Comparison of ENCODE assay signal across 2 cellular contexts in the genomic region with DNA sequence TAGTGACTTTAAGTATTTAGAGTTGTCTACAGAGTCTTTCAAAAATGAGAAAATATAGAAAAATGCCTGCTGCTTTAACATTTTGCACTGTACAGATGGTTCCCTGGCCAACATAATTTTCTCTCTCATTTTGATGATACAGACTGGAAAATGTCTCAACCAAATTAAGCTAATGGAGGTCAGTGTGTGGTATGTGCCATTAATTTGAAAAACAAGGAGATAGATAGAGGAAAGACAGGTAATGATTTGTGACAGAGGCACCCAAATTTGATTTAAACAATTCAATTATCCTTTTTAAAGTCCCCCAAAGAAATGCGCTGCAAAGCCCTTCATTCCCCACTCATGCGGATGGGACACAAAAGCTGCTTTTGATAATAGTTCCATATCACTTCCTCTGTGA.
TF ChIP-seq lines count a peak whose summit lies in the region.

No MANE protein-coding gene starts in this region.

TF ChIP-seq in SK-N-SH, 30 proteins besides CTCF, POLR2A, EP300 and RAD21:
- TF ChIP-seq, protein P1, sequence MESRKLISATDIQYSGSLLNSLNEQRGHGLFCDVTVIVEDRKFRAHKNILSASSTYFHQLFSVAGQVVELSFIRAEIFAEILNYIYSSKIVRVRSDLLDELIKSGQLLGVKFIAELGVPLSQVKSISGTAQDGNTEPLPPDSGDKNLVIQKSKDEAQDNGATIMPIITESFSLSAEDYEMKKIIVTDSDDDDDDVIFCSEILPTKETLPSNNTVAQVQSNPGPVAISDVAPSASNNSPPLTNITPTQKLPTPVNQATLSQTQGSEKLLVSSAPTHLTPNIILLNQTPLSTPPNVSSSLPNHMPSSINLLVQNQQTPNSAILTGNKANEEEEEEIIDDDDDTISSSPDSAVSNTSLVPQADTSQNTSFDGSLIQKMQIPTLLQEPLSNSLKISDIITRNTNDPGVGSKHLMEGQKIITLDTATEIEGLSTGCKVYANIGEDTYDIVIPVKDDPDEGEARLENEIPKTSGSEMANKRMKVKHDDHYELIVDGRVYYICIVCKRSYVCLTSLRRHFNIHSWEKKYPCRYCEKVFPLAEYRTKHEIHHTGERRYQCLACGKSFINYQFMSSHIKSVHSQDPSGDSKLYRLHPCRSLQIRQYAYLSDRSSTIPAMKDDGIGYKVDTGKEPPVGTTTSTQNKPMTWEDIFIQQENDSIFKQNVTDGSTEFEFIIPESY (IDR thresholded peaks at IDR 0.05; ENCODE audit: borderline replicate concordance, low read depth): no peak
- TF ChIP-seq, protein P2, sequence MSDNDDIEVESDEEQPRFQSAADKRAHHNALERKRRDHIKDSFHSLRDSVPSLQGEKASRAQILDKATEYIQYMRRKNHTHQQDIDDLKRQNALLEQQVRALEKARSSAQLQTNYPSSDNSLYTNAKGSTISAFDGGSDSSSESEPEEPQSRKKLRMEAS (IDR thresholded peaks at IDR 0.05; ENCODE audit: low read depth): no peak
- TF ChIP-seq GABPA (IDR thresholded peaks at IDR 0.05; ENCODE audit: low read depth) (no peak), CHD2 (IDR thresholded peaks at IDR 0.05; ENCODE audit: low read length, partially characterized antibody) (peak; percentile 37), GATA2 (CRISPR knock-in tag; IDR thresholded peaks at IDR 0.05) (peak; percentile 69), MXI1 (IDR thresholded peaks at IDR 0.05; ENCODE audit: low read depth, low read length) (no peak), FOXM1 (IDR thresholded peaks at IDR 0.05; ENCODE audit: low read depth) (no peak), FOSL2 (IDR thresholded peaks at IDR 0.05; ENCODE audit: borderline replicate concordance, low read depth) (no peak), TAF1 (IDR thresholded peaks at IDR 0.05; ENCODE audit: borderline replicate concordance, low read depth, low read length) (no peak), RCOR1 (IDR thresholded peaks at IDR 0.05; ENCODE audit: low read length) (peak; percentile 88), MEF2A (IDR thresholded peaks at IDR 0.05; ENCODE audit: borderline replicate concordance, low read depth) (no peak)

TF ChIP-seq in H1, 55 proteins besides CTCF, POLR2A, EP300 and RAD21 (continued from another document):
- TF ChIP-seq, protein P3, sequence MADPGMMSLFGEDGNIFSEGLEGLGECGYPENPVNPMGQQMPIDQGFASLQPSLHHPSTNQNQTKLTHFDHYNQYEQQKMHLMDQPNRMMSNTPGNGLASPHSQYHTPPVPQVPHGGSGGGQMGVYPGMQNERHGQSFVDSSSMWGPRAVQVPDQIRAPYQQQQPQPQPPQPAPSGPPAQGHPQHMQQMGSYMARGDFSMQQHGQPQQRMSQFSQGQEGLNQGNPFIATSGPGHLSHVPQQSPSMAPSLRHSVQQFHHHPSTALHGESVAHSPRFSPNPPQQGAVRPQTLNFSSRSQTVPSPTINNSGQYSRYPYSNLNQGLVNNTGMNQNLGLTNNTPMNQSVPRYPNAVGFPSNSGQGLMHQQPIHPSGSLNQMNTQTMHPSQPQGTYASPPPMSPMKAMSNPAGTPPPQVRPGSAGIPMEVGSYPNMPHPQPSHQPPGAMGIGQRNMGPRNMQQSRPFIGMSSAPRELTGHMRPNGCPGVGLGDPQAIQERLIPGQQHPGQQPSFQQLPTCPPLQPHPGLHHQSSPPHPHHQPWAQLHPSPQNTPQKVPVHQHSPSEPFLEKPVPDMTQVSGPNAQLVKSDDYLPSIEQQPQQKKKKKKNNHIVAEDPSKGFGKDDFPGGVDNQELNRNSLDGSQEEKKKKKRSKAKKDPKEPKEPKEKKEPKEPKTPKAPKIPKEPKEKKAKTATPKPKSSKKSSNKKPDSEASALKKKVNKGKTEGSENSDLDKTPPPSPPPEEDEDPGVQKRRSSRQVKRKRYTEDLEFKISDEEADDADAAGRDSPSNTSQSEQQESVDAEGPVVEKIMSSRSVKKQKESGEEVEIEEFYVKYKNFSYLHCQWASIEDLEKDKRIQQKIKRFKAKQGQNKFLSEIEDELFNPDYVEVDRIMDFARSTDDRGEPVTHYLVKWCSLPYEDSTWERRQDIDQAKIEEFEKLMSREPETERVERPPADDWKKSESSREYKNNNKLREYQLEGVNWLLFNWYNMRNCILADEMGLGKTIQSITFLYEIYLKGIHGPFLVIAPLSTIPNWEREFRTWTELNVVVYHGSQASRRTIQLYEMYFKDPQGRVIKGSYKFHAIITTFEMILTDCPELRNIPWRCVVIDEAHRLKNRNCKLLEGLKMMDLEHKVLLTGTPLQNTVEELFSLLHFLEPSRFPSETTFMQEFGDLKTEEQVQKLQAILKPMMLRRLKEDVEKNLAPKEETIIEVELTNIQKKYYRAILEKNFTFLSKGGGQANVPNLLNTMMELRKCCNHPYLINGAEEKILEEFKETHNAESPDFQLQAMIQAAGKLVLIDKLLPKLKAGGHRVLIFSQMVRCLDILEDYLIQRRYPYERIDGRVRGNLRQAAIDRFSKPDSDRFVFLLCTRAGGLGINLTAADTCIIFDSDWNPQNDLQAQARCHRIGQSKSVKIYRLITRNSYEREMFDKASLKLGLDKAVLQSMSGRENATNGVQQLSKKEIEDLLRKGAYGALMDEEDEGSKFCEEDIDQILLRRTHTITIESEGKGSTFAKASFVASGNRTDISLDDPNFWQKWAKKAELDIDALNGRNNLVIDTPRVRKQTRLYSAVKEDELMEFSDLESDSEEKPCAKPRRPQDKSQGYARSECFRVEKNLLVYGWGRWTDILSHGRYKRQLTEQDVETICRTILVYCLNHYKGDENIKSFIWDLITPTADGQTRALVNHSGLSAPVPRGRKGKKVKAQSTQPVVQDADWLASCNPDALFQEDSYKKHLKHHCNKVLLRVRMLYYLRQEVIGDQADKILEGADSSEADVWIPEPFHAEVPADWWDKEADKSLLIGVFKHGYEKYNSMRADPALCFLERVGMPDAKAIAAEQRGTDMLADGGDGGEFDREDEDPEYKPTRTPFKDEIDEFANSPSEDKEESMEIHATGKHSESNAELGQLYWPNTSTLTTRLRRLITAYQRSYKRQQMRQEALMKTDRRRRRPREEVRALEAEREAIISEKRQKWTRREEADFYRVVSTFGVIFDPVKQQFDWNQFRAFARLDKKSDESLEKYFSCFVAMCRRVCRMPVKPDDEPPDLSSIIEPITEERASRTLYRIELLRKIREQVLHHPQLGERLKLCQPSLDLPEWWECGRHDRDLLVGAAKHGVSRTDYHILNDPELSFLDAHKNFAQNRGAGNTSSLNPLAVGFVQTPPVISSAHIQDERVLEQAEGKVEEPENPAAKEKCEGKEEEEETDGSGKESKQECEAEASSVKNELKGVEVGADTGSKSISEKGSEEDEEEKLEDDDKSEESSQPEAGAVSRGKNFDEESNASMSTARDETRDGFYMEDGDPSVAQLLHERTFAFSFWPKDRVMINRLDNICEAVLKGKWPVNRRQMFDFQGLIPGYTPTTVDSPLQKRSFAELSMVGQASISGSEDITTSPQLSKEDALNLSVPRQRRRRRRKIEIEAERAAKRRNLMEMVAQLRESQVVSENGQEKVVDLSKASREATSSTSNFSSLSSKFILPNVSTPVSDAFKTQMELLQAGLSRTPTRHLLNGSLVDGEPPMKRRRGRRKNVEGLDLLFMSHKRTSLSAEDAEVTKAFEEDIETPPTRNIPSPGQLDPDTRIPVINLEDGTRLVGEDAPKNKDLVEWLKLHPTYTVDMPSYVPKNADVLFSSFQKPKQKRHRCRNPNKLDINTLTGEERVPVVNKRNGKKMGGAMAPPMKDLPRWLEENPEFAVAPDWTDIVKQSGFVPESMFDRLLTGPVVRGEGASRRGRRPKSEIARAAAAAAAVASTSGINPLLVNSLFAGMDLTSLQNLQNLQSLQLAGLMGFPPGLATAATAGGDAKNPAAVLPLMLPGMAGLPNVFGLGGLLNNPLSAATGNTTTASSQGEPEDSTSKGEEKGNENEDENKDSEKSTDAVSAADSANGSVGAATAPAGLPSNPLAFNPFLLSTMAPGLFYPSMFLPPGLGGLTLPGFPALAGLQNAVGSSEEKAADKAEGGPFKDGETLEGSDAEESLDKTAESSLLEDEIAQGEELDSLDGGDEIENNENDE (IDR thresholded peaks at IDR 0.05; ENCODE audit: insufficient replicate concordance, low read length): no peak
- TF ChIP-seq CHD2 (IDR thresholded peaks at IDR 0.05; ENCODE audit: low read length): no peak
- TF ChIP-seq GTF2F1 (IDR thresholded peaks at IDR 0.05; ENCODE audit: borderline replicate concordance, low read depth, low read length): no peak
- TF ChIP-seq, protein P4, sequence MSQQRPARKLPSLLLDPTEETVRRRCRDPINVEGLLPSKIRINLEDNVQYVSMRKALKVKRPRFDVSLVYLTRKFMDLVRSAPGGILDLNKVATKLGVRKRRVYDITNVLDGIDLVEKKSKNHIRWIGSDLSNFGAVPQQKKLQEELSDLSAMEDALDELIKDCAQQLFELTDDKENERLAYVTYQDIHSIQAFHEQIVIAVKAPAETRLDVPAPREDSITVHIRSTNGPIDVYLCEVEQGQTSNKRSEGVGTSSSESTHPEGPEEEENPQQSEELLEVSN (IDR thresholded peaks at IDR 0.05): no peak
- no peak for TF ChIP-seq EZH2 (IDR thresholded peaks at IDR 0.05; ENCODE audit: low read depth, low read length, severe bottlenecking)
